ENCODE assay signal across 9 cellular contexts in the genomic region with DNA sequence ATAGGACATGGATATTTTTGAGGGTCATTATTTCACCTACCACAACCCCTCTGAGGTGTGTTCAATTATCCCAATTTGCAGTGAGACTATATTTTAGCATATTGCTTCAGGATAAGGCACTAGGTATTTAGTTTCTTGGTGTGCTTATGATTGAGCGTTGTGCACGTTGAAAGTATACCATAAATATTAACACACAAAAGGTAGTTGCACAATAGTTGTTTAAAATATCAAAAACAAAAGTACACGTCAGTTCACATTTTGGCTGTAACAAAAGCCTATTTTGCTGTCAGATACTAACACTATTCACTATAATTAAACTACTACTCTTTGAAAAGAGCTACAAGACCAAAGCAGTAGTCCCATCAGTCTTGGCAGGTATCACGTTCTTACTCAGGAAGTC.
"Had no signal": no experiment of that assay in that cellular context is flagged by ENCODE, and none has a peak within 500 bp of the region (broad histone marks: within the 10 kb centered on the region; RNA-seq: fewer than 3 reads in every experiment).

No MANE protein-coding gene starts in this region.

- DNase-seq: GM23248, GOT3, H7, HFFc6, Karpas-422, KBM-7 had no signal

- H3K4me2 ChIP-seq: KMS-11 had no signal

- ATAC-seq: HCT116 had no signal

- H3K9ac ChIP-seq: GM23248, KMS-11 had no signal

- H3K4me3 Mint-ChIP-seq: HFFc6 had no signal

- H3K27ac ChIP-seq: GM23248, KMS-11 had no signal

- H3K4me1 ChIP-seq: HAP-1 had no signal

- H2AFZ ChIP-seq: GM23248 had no signal

- H3K9me3 ChIP-seq: HAP-1 had no signal

- H3K36me3 ChIP-seq: HAP-1 had no signal

- H3K4me3 ChIP-seq: GM23248, HAP-1 had no signal

- H3K27ac Mint-ChIP-seq: HFFc6 had no signal
